Comparison of ENCODE assay signal across 8 cellular contexts in genomic region chr15:48507416-48508065, GRCh38.
A peak's percentile ranks its signal among the peaks of the same experiment; 100 is the strongest.
DNase-seq lines count a peak whose midpoint lies in the region; ATAC-seq and TF ChIP-seq lines count a peak whose summit lies in the region.

No MANE protein-coding gene starts in this region.

- H3K9me3 ChIP-seq in BE2C: no peaks in the 10 kb centered on the region
- H3K9me3 ChIP-seq in mammary epithelial cell (replicated peaks; ENCODE audit: insufficient read depth, low read length): no peaks in the 10 kb centered on the region
- no peaks in the 10 kb centered on the region for H3K9me3 ChIP-seq in uterus

- no peak overlapping the region for H3K4me2 ChIP-seq in mammary epithelial cell (ENCODE audit: insufficient read depth, low read depth, low read length)

- H3K27ac ChIP-seq in mammary epithelial cell (ENCODE audit: insufficient read depth, low read depth, low read length) (no peak overlapping the region), uterus (peak overlapping the region in 1 of 2 donors; percentile 22)

- H3K36me3 ChIP-seq in BE2C: no peaks in the 10 kb centered on the region
- H3K36me3 ChIP-seq in mammary epithelial cell (ENCODE audit: insufficient read depth, low read length): no peaks in the 10 kb centered on the region
- H3K36me3 ChIP-seq in uterus: no peaks in the 10 kb centered on the region

- no peak overlapping the region for H3K4me3 ChIP-seq in BE2C (ENCODE audit: low read depth, low read length)
- no peak overlapping the region for H3K4me3 ChIP-seq in mammary epithelial cell (replicated peaks in 1 of 3; ENCODE audit: insufficient read depth in 1 of 3, low read depth in 2 of 3, low read length in 3 of 3)
- no peak overlapping the region for H3K4me3 ChIP-seq in uterus

- peak; percentile 75 for ATAC-seq in HG02763 (IDR thresholded peaks at IDR 0.05; ENCODE audit: unreplicated experiment)
- ATAC-seq in left lobe of liver: peak; percentile 92
- ATAC-seq in HG03571 (IDR thresholded peaks at IDR 0.05; ENCODE audit: unreplicated experiment): no peak

- dilution Hi-C loops in mammary epithelial cell (cut with HindIII; ENCODE audit: low sequenced_read_pairs): no loop called here

- no peaks in the 10 kb centered on the region for H4K20me1 ChIP-seq in mammary epithelial cell (ENCODE audit: insufficient read depth, low read length)

- no peak overlapping the region for H2AFZ ChIP-seq in mammary epithelial cell (ENCODE audit: low read depth, low read length)

- DNase-seq in BE2C (peak; percentile 52), GM13976 (ENCODE audit: low spot score) (peak; percentile 42), NCI-H526 treated with DMSO at 0.1 percent for 48 hours (lab: John Stamatoyannopoulos, UW) (peak; percentile 7), mammary epithelial cell (peak; percentile 37), left lobe of liver (ENCODE audit: low spot score) (no peak), uterus (peak in 1 of 2 donors; percentile 31)

- no peak overlapping the region for H3K9ac ChIP-seq in mammary epithelial cell (ENCODE audit: insufficient read depth, low read length)

- H3K79me2 ChIP-seq in mammary epithelial cell (ENCODE audit: insufficient read depth, low read length): no peaks in the 10 kb centered on the region

- intact Hi-C loops in mammary epithelial cell (cut with micrococcal nuclease) (loop anchor here (1.0 to 10.0 kb wide), 2 partner anchors 137 to 149 kb away; partner anchors contain the start of gene FBN1), uterus (cut with DNase I; ENCODE audit: low total_unique reads) (no loop called here)

- 8% methylated on average over 2 of the region's 2 CpGs for WGBS in mammary epithelial cell (ENCODE audit: low coverage, missing lambda C conversion rate)

- in situ Hi-C loops in GM13976 (cut with MboI; ENCODE audit: low sequenced_read_pairs, unreplicated experiment) (no loop called here), mammary epithelial cell (cut with MboI; ENCODE audit: low sequenced_read_pairs in 2 of 2) (no loop called here)

- CTCF ChIA-PET in mammary epithelial cell (lab: Charles Lee; ENCODE audit: low non-redundant PET): interaction anchor here (0.5 kb wide), 1 partner anchor 134 kb away, joined by 3 read pairs; no protein-coding TSS in a partner anchor

- no peak for TF ChIP-seq POLR2A in uterus (IDR thresholded peaks at IDR 0.05)

- BruUV-seq in mammary epithelial cell (replicated peaks; lab: Mats Ljungman, UMichigan): no TSS peak

- no peaks in the 10 kb centered on the region for H3K4me1 ChIP-seq in BE2C
- no peaks in the 10 kb centered on the region for H3K4me1 ChIP-seq in mammary epithelial cell (ENCODE audit: insufficient read depth, low read length)
- H3K4me1 ChIP-seq in uterus: no peaks in the 10 kb centered on the region

- TF ChIP-seq CTCF in BE2C (IDR thresholded peaks at IDR 0.05; ENCODE audit: low read depth, low read length) (peak; percentile 91), GM13976 (IDR thresholded peaks at IDR 0.05; ENCODE audit: borderline replicate concordance, control extremely low read depth, extremely low read depth, insufficient read depth, missing control alignments) (peak; percentile 48), mammary epithelial cell (conservative IDR thresholded peaks at IDR 0.05 in 1 of 2, IDR thresholded peaks at IDR 0.05 in 1 of 2; ENCODE audit: extremely low read depth in 1 of 2, insufficient read depth in 1 of 2, low read depth in 1 of 2, low read length in 2 of 2) (peak; percentile 76 to 79), uterus (IDR thresholded peaks at IDR 0.05) (peak; percentile 21 to 52 (median 36))

- H3K27me3 ChIP-seq in BE2C: no peaks in the 10 kb centered on the region
- H3K27me3 ChIP-seq in mammary epithelial cell (ENCODE audit: insufficient read depth, low read length): no peaks in the 10 kb centered on the region
- H3K27me3 ChIP-seq in uterus: no peaks in the 10 kb centered on the region

Comparison
In these comparisons a context has a peak if more than half of its experiments do, and no peak if none do; other contexts are left out.
1. CTCF ChIP-seq: peak in every context shown above with its lines; median percentile 91 in BE2C; 78 in mammary epithelial cell; 48 in GM13976; 36 in uterus.